ENCODE assay signal across 13 cellular contexts in genomic region chr2:238163494-238164198, GRCh38. TPM values are rescaled to one million over a fixed set of nuclear protein-coding genes. Genes with fewer than 3 reads are reported as not detected.
A peak's percentile ranks its signal among the peaks of the same experiment; 100 is the strongest.
DNase-seq lines count a peak whose midpoint lies in the region; ATAC-seq and TF ChIP-seq lines count a peak whose summit lies in the region.
"Had no signal": no experiment of that assay in that cellular context is flagged by ENCODE, and none has a peak within 500 bp of the region (broad histone marks: within the 10 kb centered on the region; RNA-seq: fewer than 3 reads in every experiment).

No MANE protein-coding gene starts in this region.

- peak overlapping the region; percentile 55 for H3K4me3 ChIP-seq in iPS-18c (ENCODE audit: insufficient read depth, low read depth, low read length)
- H3K4me3 ChIP-seq in testis = peak overlapping the region in 1 of 2 donors; percentile 26

- H3K4me3 Mint-ChIP-seq in naive thymus-derived CD8-positive, alpha-beta T cell = no peak overlapping the region

- H3K27ac ChIP-seq in testis = no peak overlapping the region
- H3K27ac ChIP-seq: foreskin keratinocyte had no signal

- H3K36me3 Mint-ChIP-seq in activated naive CD4-positive, alpha-beta T cell treated with anti-CD3 and anti-CD28 coated beads, Interleukin-2, amount 50 U/mL, for 72 hours = peaks cover 0 to 6% of the 10 kb centered on the region in 2 donors
- peaks cover 0 to 10% (median 0%) of the 10 kb centered on the region in 3 donors for H3K36me3 Mint-ChIP-seq in naive thymus-derived CD8-positive, alpha-beta T cell
- H3K36me3 Mint-ChIP-seq: brain had no signal

- no peak for TF ChIP-seq CTCF in testis (IDR thresholded peaks at IDR 0.05)

- no peak overlapping the region for H3K27ac Mint-ChIP-seq in activated naive CD4-positive, alpha-beta T cell treated with anti-CD3 and anti-CD28 coated beads, Interleukin-2, amount 50 U/mL, for 72 hours
- H3K27ac Mint-ChIP-seq in naive thymus-derived CD8-positive, alpha-beta T cell = no peak overlapping the region
- H3K27ac Mint-ChIP-seq: brain had no signal

- POLR2A ChIA-PET in naive thymus-derived CD8-positive, alpha-beta T cell (lab: Charles Lee) = no interaction called here

- no peak for TF ChIP-seq POLR2A in testis (IDR thresholded peaks at IDR 0.05)

- no peaks in the 10 kb centered on the region for H3K9me3 Mint-ChIP-seq in activated naive CD4-positive, alpha-beta T cell treated with anti-CD3 and anti-CD28 coated beads, Interleukin-2, amount 50 U/mL, for 72 hours
- H3K9me3 Mint-ChIP-seq in naive thymus-derived CD8-positive, alpha-beta T cell = no peaks in the 10 kb centered on the region
- H3K9me3 Mint-ChIP-seq: brain had no signal

- ATAC-seq in activated naive CD4-positive, alpha-beta T cell treated with anti-CD3 and anti-CD28 coated beads, Interleukin-2, amount 50 U/mL, for 72 hours = no peak
- ATAC-seq in naive thymus-derived CD8-positive, alpha-beta T cell = no peak
- no peak for ATAC-seq in GM19035 (IDR thresholded peaks at IDR 0.05; ENCODE audit: unreplicated experiment)
- ATAC-seq: foreskin keratinocyte had no signal

- peaks cover 5 to 37% (median 17%) of the 10 kb centered on the region in 5 donors for H3K27me3 Mint-ChIP-seq in naive thymus-derived CD8-positive, alpha-beta T cell

- 2 to 28% methylated on average over 5 to 63 of the region's 95 CpGs for WGBS in testis, 2 donors

- H3K4me1 Mint-ChIP-seq in naive thymus-derived CD8-positive, alpha-beta T cell = peaks cover 7 to 26% (median 17%) of the 10 kb centered on the region in 4 donors

- H3K9me3 ChIP-seq in iPS-18c (ENCODE audit: control insufficient read depth, insufficient read depth, low read length) (peaks cover 2% of the 10 kb centered on the region), testis (no peaks in the 10 kb centered on the region)

- H3K27me3 ChIP-seq in testis = no peaks in the 10 kb centered on the region

- intact Hi-C loops in testis (cut with DNase I; ENCODE audit: low total_unique reads) = no loop called here

- peak; percentile 10 for DNase-seq in activated naive CD4-positive, alpha-beta T cell treated with anti-CD3 and anti-CD28 coated beads, Interleukin-2, amount 50 U/mL, for 16 hours
- no peak for DNase-seq in activated naive CD4-positive, alpha-beta T cell treated with anti-CD3 and anti-CD28 coated beads, Interleukin-2, amount 50 U/mL, for 72 hours (ENCODE audit: low spot score in 2 of 2)
- DNase-seq in astrocyte of the hippocampus (ENCODE audit: low read depth, low spot score) (peak; percentile 50), testis (peak; percentile 31), RPMI8226 (no peak)
- no peak for DNase-seq in naive thymus-derived CD8-positive, alpha-beta T cell
- DNase-seq: foreskin keratinocyte, midbrain, MV-4-11, OCI-M1 had no signal

- H3K36me3 ChIP-seq in testis (ENCODE audit: low read depth, missing control alignments) = no peaks in the 10 kb centered on the region

- peaks cover 8% of the 10 kb centered on the region for H3K4me1 ChIP-seq in testis

RNA-seq across cellular contexts. Expression of gene ERFE, which starts 4.9 kb away (rescaled TPM):
- total RNA-seq in activated naive CD4-positive, alpha-beta T cell treated with anti-CD3 and anti-CD28 coated beads, Interleukin-2, amount 50 U/mL, for 72 hours = under 1 TPM in 1 of 2 donors, not detected in 1; 0.60 TPM
- 10 to 100 TPM in 1 of 2 donors, 1 to 10 TPM in 1; 9.5 to 23.1 TPM for total RNA-seq in testis
- 31.0 TPM for polyA plus RNA-seq in testis (ENCODE audit: insufficient read depth, low read depth, low replicate concordance)
- not detected for total RNA-seq in naive thymus-derived CD8-positive, alpha-beta T cell
- not detected for polyA plus RNA-seq in naive thymus-derived CD8-positive, alpha-beta T cell

RNA-seq across cellular contexts. Expression of gene KLHL30, which starts 25.2 kb away (rescaled TPM):
- not detected for total RNA-seq in activated naive CD4-positive, alpha-beta T cell treated with anti-CD3 and anti-CD28 coated beads, Interleukin-2, amount 50 U/mL, for 72 hours
- under 1 TPM; 0.16 to 0.37 TPM for total RNA-seq in testis
- polyA plus RNA-seq in testis (ENCODE audit: insufficient read depth, low read depth, low replicate concordance) = 0.29 TPM
- not detected for total RNA-seq in naive thymus-derived CD8-positive, alpha-beta T cell
- polyA plus RNA-seq in naive thymus-derived CD8-positive, alpha-beta T cell = not detected
- total RNA-seq: foreskin keratinocyte had no signal
- polyA plus RNA-seq: foreskin keratinocyte had no signal

RNA-seq across cellular contexts. Expression of gene ILKAP, which starts 39.8 kb away (rescaled TPM):
- total RNA-seq in activated naive CD4-positive, alpha-beta T cell treated with anti-CD3 and anti-CD28 coated beads, Interleukin-2, amount 50 U/mL, for 72 hours = 10 to 100 TPM; 40.7 to 64.8 TPM
- total RNA-seq in testis = 10 to 100 TPM; 59.8 to 65.3 TPM
- polyA plus RNA-seq in testis (ENCODE audit: insufficient read depth, low read depth, low replicate concordance) = 44.8 TPM
- 100 to 1,000 TPM in 1 of 2 experiments, 10 to 100 TPM in 1; 83.5 to 100 TPM for total RNA-seq in naive thymus-derived CD8-positive, alpha-beta T cell
- 10 to 100 TPM; 39.1 to 42.1 (median 40.6) TPM for polyA plus RNA-seq in naive thymus-derived CD8-positive, alpha-beta T cell

Comparison
In these comparisons a context has a peak if more than half of its experiments do, and no peak if none do; other contexts are left out.
1. DNase-seq: peak in activated naive CD4-positive, alpha-beta T cell treated with anti-CD3 and anti-CD28 coated beads, Interleukin-2, amount 50 U/mL, for 16 hours (single experiment), astrocyte of the hippocampus (single experiment) and testis (single experiment); none in activated naive CD4-positive, alpha-beta T cell treated with anti-CD3 and anti-CD28 coated beads, Interleukin-2, amount 50 U/mL, for 72 hours (0 of 2), RPMI8226 (single experiment) and naive thymus-derived CD8-positive, alpha-beta T cell (0 of 10).
2. RNA of gene ERFE, which starts 4.9 kb away (total RNA-seq): 9.5 to 23.1 TPM in testis; 0.60 TPM in activated naive CD4-positive, alpha-beta T cell treated with anti-CD3 and anti-CD28 coated beads, Interleukin-2, amount 50 U/mL, for 72 hours and not detected in naive thymus-derived CD8-positive, alpha-beta T cell; every median in the first group is over 4 times any median in the second.